8 cellular contexts compared by ENCODE assay signal in genomic region chr11:96254087-96254486, GRCh38.
DNase-seq lines count a peak whose midpoint lies in the region; ATAC-seq and TF ChIP-seq lines count a peak whose summit lies in the region.

No MANE protein-coding gene starts in this region.

- no peak for ATAC-seq in DND-41 (ENCODE audit: insufficient read depth, low read depth)
- peak; percentile 65 for ATAC-seq in GM21367 (IDR thresholded peaks at IDR 0.05; ENCODE audit: unreplicated experiment)
- ATAC-seq in foreskin keratinocyte: no peak

- intact Hi-C loops in prostate gland (cut with DNase I): no loop called here

- H3K9me3 ChIP-seq in DND-41 (ENCODE audit: insufficient read depth, low read length, severe bottlenecking): no peaks in the 10 kb centered on the region
- no peaks in the 10 kb centered on the region for H3K9me3 ChIP-seq in neural progenitor cell (ENCODE audit: low read depth)
- no peaks in the 10 kb centered on the region for H3K9me3 ChIP-seq in prostate gland

- DNase-seq in DND-41 (peak; percentile 58), HT1080 (ENCODE audit: low read depth) (peak; percentile 95), brain microvascular endothelial cell (peak; percentile 76), neural progenitor cell (ENCODE audit: low spot score) (no peak), foreskin keratinocyte (no peak), midbrain (lab: John Stamatoyannopoulos, UW) (no peak), prostate gland (ENCODE audit: low spot score) (no peak)

- H3K36me3 ChIP-seq in DND-41 (ENCODE audit: insufficient read depth, low read length) (no peaks in the 10 kb centered on the region), brain microvascular endothelial cell (replicated peaks) (no peaks in the 10 kb centered on the region), neural progenitor cell (no peaks in the 10 kb centered on the region), prostate gland (no peaks in the 10 kb centered on the region)

- H4K20me1 ChIP-seq in DND-41 (ENCODE audit: insufficient read depth, low read length) (no peaks in the 10 kb centered on the region), neural progenitor cell (ENCODE audit: low read depth) (no peaks in the 10 kb centered on the region)

- H3K79me2 ChIP-seq in DND-41 (ENCODE audit: insufficient read depth, low read length) (peaks cover 19% of the 10 kb centered on the region), neural progenitor cell (ENCODE audit: low read depth) (no peaks in the 10 kb centered on the region)

- peak overlapping the region in 1 of 2 experiments; percentile 26; a peak in 1 of 4 replicates for H3K4me3 ChIP-seq in DND-41 (ENCODE audit: low read depth in 1 of 2, low read length in 2 of 2)
- H3K4me3 ChIP-seq in brain microvascular endothelial cell (ENCODE audit: low read depth, low read length): no peak overlapping the region
- no peak overlapping the region for H3K4me3 ChIP-seq in neural progenitor cell
- H3K4me3 ChIP-seq in prostate gland: no peak overlapping the region

- H3K4me3 Mint-ChIP-seq in neural progenitor cell: peak overlapping the region; percentile 6

- peak overlapping the region; percentile 57 for H3K4me2 ChIP-seq in DND-41 (ENCODE audit: insufficient read depth, low read length)
- no peak overlapping the region for H3K4me2 ChIP-seq in neural progenitor cell

- peaks cover 31% of the 10 kb centered on the region for H3K4me1 Mint-ChIP-seq in neural progenitor cell

- H2AFZ ChIP-seq in DND-41 (ENCODE audit: low read depth, low read length): peak overlapping the region; percentile 42
- H2AFZ ChIP-seq in neural progenitor cell (replicated peaks): no peak overlapping the region

- H3K27me3 ChIP-seq in DND-41 (ENCODE audit: insufficient read depth, low read length, poor library complexity) (no peaks in the 10 kb centered on the region), brain microvascular endothelial cell (replicated peaks) (no peaks in the 10 kb centered on the region), neural progenitor cell (no peaks in the 10 kb centered on the region), foreskin keratinocyte (no peaks in the 10 kb centered on the region), prostate gland (replicated peaks; ENCODE audit: insufficient read depth) (no peaks in the 10 kb centered on the region)

- H3K27ac ChIP-seq in DND-41 (ENCODE audit: low read length): peak overlapping the region; percentile 67
- peak overlapping the region; percentile 27 for H3K27ac ChIP-seq in brain microvascular endothelial cell
- H3K27ac ChIP-seq in neural progenitor cell: no peak overlapping the region
- H3K27ac ChIP-seq in foreskin keratinocyte: no peak overlapping the region
- no peak overlapping the region for H3K27ac ChIP-seq in prostate gland

- in situ Hi-C loops in brain microvascular endothelial cell (cut with HindIII; ENCODE audit: low pct_ligation_motif_present, low sequenced_read_pairs): no loop called here

- 42% methylated on average over 7 of the region's 7 CpGs for WGBS in prostate gland

- no peak for TF ChIP-seq POLR2A in prostate gland (IDR thresholded peaks at IDR 0.05)

- peaks cover 2% of the 10 kb centered on the region for H3K27me3 Mint-ChIP-seq in neural progenitor cell (ENCODE audit: insufficient read depth, low read depth)

- no peak for TF ChIP-seq CTCF in DND-41 (IDR thresholded peaks at IDR 0.05; ENCODE audit: borderline replicate concordance, extremely low read depth, low read length, poor library complexity, severe bottlenecking)
- no peak for TF ChIP-seq CTCF in brain microvascular endothelial cell (IDR thresholded peaks at IDR 0.05; ENCODE audit: low read depth, low read length, missing control alignments)
- no peak for TF ChIP-seq CTCF in neural progenitor cell (IDR thresholded peaks at IDR 0.05)
- TF ChIP-seq CTCF in foreskin keratinocyte (conservative IDR thresholded peaks at IDR 0.05): no peak
- TF ChIP-seq CTCF in prostate gland (IDR thresholded peaks at IDR 0.05): no peak

- no peaks in the 10 kb centered on the region for H3K9me3 Mint-ChIP-seq in neural progenitor cell

- peaks cover 4% of the 10 kb centered on the region for H3K36me3 Mint-ChIP-seq in neural progenitor cell

- H3K4me1 ChIP-seq in DND-41 (ENCODE audit: insufficient read depth, low read length): peaks cover 58% of the 10 kb centered on the region
- peaks cover 7% of the 10 kb centered on the region for H3K4me1 ChIP-seq in neural progenitor cell
- H3K4me1 ChIP-seq in foreskin keratinocyte: peaks cover 13% of the 10 kb centered on the region
- H3K4me1 ChIP-seq in prostate gland (replicated peaks): no peaks in the 10 kb centered on the region

- no peaks in the 10 kb centered on the region for H3F3A ChIP-seq in neural progenitor cell (ENCODE audit: low read depth)

- peak overlapping the region; percentile 30 for H3K9ac ChIP-seq in DND-41 (ENCODE audit: low read depth, low read length)
- H3K9ac ChIP-seq in neural progenitor cell: no peak overlapping the region

- peak overlapping the region; percentile 96 for H3K27ac Mint-ChIP-seq in neural progenitor cell

Comparison
In these comparisons a context has a peak if more than half of its experiments do, and no peak if none do; other contexts are left out.
1. DNase-seq: peak in DND-41 (single experiment), HT1080 (single experiment) and brain microvascular endothelial cell (single experiment); none in neural progenitor cell (single experiment), foreskin keratinocyte (0 of 2), midbrain (single experiment) and prostate gland (single experiment).
2. H3K27ac ChIP-seq: peak in DND-41 (single experiment) and brain microvascular endothelial cell (single experiment); none in neural progenitor cell (single experiment), foreskin keratinocyte (single experiment) and prostate gland (0 of 2).